In the genomic region with DNA sequence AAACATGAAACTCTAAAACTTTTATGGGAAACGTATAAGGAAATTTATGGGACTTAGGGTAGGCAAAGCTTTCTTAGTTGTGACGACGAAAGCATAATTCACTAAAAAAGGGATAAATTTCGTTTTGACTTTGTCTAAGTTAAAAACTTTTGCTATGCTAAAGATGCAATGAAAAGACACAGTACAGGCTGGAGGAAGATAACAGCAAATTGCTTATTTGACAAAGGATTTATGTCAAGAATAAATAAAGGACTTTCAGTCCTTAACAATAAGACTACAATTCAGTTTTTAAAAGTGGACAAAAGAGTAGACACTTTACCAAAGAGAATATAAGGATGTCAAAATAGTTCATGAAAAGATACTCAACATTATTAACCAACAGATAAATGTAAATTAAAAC, we compare ENCODE assay signal across 33 cellular contexts.
"Had no signal": no experiment of that assay in that cellular context is flagged by ENCODE, and none has a peak within 500 bp of the region (broad histone marks: within the 10 kb centered on the region; RNA-seq: fewer than 3 reads in every experiment).

No MANE protein-coding gene starts in this region.

- DNase-seq: Karpas-422, Kasumi-1, MG63, MM.1S, MV-4-11, NCI-H1048, NCI-H1092, NCI-H1092 treated with DMSO at 0.1 percent for 48 hours, NCI-H1105, NCI-H1105 treated with DMSO at 0.1 percent for 48 hours, NCI-H1417, NCI-H1417 treated with DMSO at 0.1 percent for 48 hours, NCI-H1436, NCI-H1436 treated with DMSO at 0.1 percent for 48 hours, NCI-H146, NCI-H1694, NCI-H1694 treated with DMSO at 0.1 percent for 48 hours, NCI-H187, NCI-H187 treated with DMSO at 0.1 percent for 48 hours, NCI-H2029, NCI-H2029 treated with DMSO at 0.1 percent for 48 hours, NCI-H2081, NCI-H2081 treated with DMSO at 0.1 percent for 48 hours, NCI-H2107, NCI-H2171, NCI-H2171 treated with DMSO at 0.1 percent for 48 hours, NCI-H2227 treated with DMSO at 0.1 percent for 48 hours, NCI-H226, NCI-H345, NCI-H446, NCI-H446 treated with DMSO at 0.1 percent for 48 hours, NCI-H510A, NCI-H510A treated with DMSO at 0.1 percent for 48 hours had no signal
